8 cellular contexts compared by ENCODE assay signal in the genomic region with DNA sequence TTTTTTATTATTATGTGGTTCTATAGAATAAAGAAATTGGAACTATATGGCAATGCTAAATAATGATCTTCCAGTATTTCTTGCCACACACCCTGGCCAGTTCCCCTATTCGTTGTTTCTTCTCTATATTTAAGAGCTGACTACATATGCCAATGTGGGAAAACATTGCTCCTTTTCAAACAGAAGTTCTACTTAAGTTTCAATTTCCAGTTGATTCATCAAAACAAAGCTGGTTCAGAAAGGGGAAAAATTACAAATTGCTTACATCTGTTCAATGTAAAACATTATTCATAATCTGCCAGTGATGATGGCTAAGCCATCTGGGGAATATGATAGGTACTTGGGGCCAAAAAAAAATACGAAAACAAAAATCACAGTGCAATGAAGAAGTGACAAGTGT.
DNase-seq lines count a peak whose midpoint lies in the region; ATAC-seq and TF ChIP-seq lines count a peak whose summit lies in the region.

No MANE protein-coding gene starts in this region.

- H3K36me3 Mint-ChIP-seq in Calu3 (ENCODE audit: insufficient read depth, unreplicated experiment) = no peaks in the 10 kb centered on the region

- no peak for TF ChIP-seq CTCF in Calu3 (IDR thresholded peaks at IDR 0.05; ENCODE audit: unreplicated experiment)
- TF ChIP-seq CTCF in Peyer's patch (IDR thresholded peaks at IDR 0.05) = no peak

- H3K27ac ChIP-seq in Peyer's patch = no peak overlapping the region

- no peaks in the 10 kb centered on the region for H3K4me1 Mint-ChIP-seq in Calu3 (ENCODE audit: low read depth, unreplicated experiment)

- no peaks in the 10 kb centered on the region for H3K9me3 ChIP-seq in Peyer's patch

- no peak overlapping the region for H3K4me3 ChIP-seq in Peyer's patch

- H3K4me1 ChIP-seq in Peyer's patch = no peaks in the 10 kb centered on the region

- no peak overlapping the region for H3K27ac Mint-ChIP-seq in Calu3 (ENCODE audit: unreplicated experiment)

- H3K4me3 Mint-ChIP-seq in Calu3 (ENCODE audit: low read depth, unreplicated experiment) = no peak overlapping the region

- no peaks in the 10 kb centered on the region for H3K27me3 ChIP-seq in Peyer's patch

- ATAC-seq in GM19035 (IDR thresholded peaks at IDR 0.05; ENCODE audit: unreplicated experiment) = peak; percentile 35

- intact Hi-C loops in Calu3 (cut with micrococcal nuclease; ENCODE audit: unreplicated experiment) = no loop called here

- CTCF ChIA-PET in Calu3 (lab: Charles Lee) = no interaction called here

- no peaks in the 10 kb centered on the region for H3K36me3 ChIP-seq in Peyer's patch

- no peaks in the 10 kb centered on the region for H3K9me3 Mint-ChIP-seq in Calu3 (ENCODE audit: low read depth, unreplicated experiment)

- peak; percentile 0 for DNase-seq in GF-D8 (lab: John Stamatoyannopoulos, UW)
- peak; percentile 89 for DNase-seq in LHCN-M2 (ENCODE audit: low read depth)
- peak; percentile 86 for DNase-seq in fibroblast of peridontal ligament (ENCODE audit: extremely low read depth)
- DNase-seq in Calu3 = no peak
- DNase-seq in Peyer's patch = no peak
- no peak for DNase-seq in ureter (ENCODE audit: low spot score)
- no peak for DNase-seq in NCI-H774 (lab: John Stamatoyannopoulos, UW)

- no TSS peak for BruUV-seq in Calu3 (replicated peaks; lab: Mats Ljungman, UMichigan)

- no peaks in the 10 kb centered on the region for H3K27me3 Mint-ChIP-seq in Calu3 (ENCODE audit: unreplicated experiment)

- no peak for TF ChIP-seq POLR2A in Peyer's patch (IDR thresholded peaks at IDR 0.05)

Comparison
In these comparisons a context has a peak if more than half of its experiments do, and no peak if none do; other contexts are left out.
1. DNase-seq: peak in GF-D8 (single experiment), LHCN-M2 (single experiment) and fibroblast of peridontal ligament (single experiment); none in Calu3 (single experiment), Peyer's patch (0 of 3), ureter (single experiment) and NCI-H774 (single experiment).